In genomic region chr2:84846732-84847131, GRCh38 we compare ENCODE assay signal across 10 cellular contexts. TPM values are rescaled to one million over a fixed set of nuclear protein-coding genes. Genes with fewer than 3 reads are reported as not detected.
DNase-seq lines count a peak whose midpoint lies in the region; ATAC-seq, FAIRE-seq and TF ChIP-seq lines count a peak whose summit lies in the region.
"Had no signal": no experiment of that assay in that cellular context is flagged by ENCODE, and none has a peak within 500 bp of the region (broad histone marks: within the 10 kb centered on the region; RNA-seq: fewer than 3 reads in every experiment).

No MANE protein-coding gene starts in this region.

- H3K27ac ChIP-seq in BLaER1 (peak overlapping the region; percentile 98), astrocyte (ENCODE audit: low read depth, low read length) (no peak overlapping the region)
- H3K27ac ChIP-seq in naive thymus-derived CD4-positive, alpha-beta T cell (ENCODE audit: low read depth, low read length) = peak overlapping the region; percentile 80

- no peak for ATAC-seq in naive thymus-derived CD4-positive, alpha-beta T cell
- ATAC-seq in GM18498 (IDR thresholded peaks at IDR 0.05; ENCODE audit: unreplicated experiment) = no peak

- H3K79me2 ChIP-seq in astrocyte (ENCODE audit: insufficient read depth, low read length) = no peaks in the 10 kb centered on the region

- H3K36me3 Mint-ChIP-seq in astrocyte (ENCODE audit: low read depth, unreplicated experiment) = no peaks in the 10 kb centered on the region
- H3K36me3 Mint-ChIP-seq in naive thymus-derived CD4-positive, alpha-beta T cell = peaks cover 17 to 64% (median 38%) of the 10 kb centered on the region in 5 donors

- H3K27me3 Mint-ChIP-seq in astrocyte (ENCODE audit: low read depth, unreplicated experiment) = peaks cover 10% of the 10 kb centered on the region
- no peaks in the 10 kb centered on the region for H3K27me3 Mint-ChIP-seq in naive thymus-derived CD4-positive, alpha-beta T cell

- H3K9me3 Mint-ChIP-seq in astrocyte (ENCODE audit: unreplicated experiment) = peaks cover 2% of the 10 kb centered on the region
- H3K9me3 Mint-ChIP-seq in naive thymus-derived CD4-positive, alpha-beta T cell = peaks cover 0 to 5% (median 0%) of the 10 kb centered on the region in 11 donors

- TF ChIP-seq CTCF in astrocyte (IDR thresholded peaks at IDR 0.05; ENCODE audit: insufficient read depth, low read depth, low read length) = no peak

- H3K4me1 Mint-ChIP-seq in astrocyte (ENCODE audit: low read depth, unreplicated experiment) = peaks cover 7% of the 10 kb centered on the region
- peaks cover 74 to 100% (median 92%) of the 10 kb centered on the region in 7 donors for H3K4me1 Mint-ChIP-seq in naive thymus-derived CD4-positive, alpha-beta T cell

- H3K4me3 ChIP-seq in BLaER1 (peak overlapping the region; percentile 35), astrocyte (ENCODE audit: insufficient read depth, low read depth, low read length) (no peak overlapping the region)
- peak overlapping the region; percentile 5 for H3K4me3 ChIP-seq in naive thymus-derived CD4-positive, alpha-beta T cell (ENCODE audit: low read length)

- intact Hi-C loops in naive thymus-derived CD4-positive, alpha-beta T cell (cut with micrococcal nuclease) = loop anchor here (1.0 to 5.0 kb wide), 14 partner anchors 9 to 194 kb away; partner anchors contain the start of genes TMSB10 (in 2 of the 2) and TRABD2A (in 1 of the 2)

- no peak overlapping the region for H3K27ac Mint-ChIP-seq in astrocyte (ENCODE audit: unreplicated experiment)
- H3K27ac Mint-ChIP-seq in naive thymus-derived CD4-positive, alpha-beta T cell = peak overlapping the region in 8 of 9 donors; percentile 94 to 99 (median 97)

- peak; percentile 75 for DNase-seq in M059J (ENCODE audit: low read depth)
- DNase-seq in astrocyte (ENCODE audit: low read depth) = peak; percentile 63
- DNase-seq in naive thymus-derived CD4-positive, alpha-beta T cell = no peak
- no peak for DNase-seq in AML-193 (lab: John Stamatoyannopoulos, UW)
- DNase-seq in NCI-H1417 treated with DMSO at 0.1 percent for 48 hours (lab: John Stamatoyannopoulos, UW) = no peak
- no peak for DNase-seq in NCI-H2029 (lab: John Stamatoyannopoulos, UW)
- DNase-seq: NCI-H446 treated with DMSO at 0.1 percent for 48 hours had no signal

- H3K4me1 ChIP-seq in BLaER1 (peaks cover 84% of the 10 kb centered on the region), astrocyte (ENCODE audit: insufficient read depth, low read length) (peaks cover 9% of the 10 kb centered on the region)
- H3K4me1 ChIP-seq in naive thymus-derived CD4-positive, alpha-beta T cell (ENCODE audit: control insufficient read depth in 2 of 2, insufficient read depth in 2 of 2, low read length in 2 of 2) = peaks cover 93 to 98% of the 10 kb centered on the region in 2 donors

- H4K20me1 ChIP-seq in BLaER1 = no peaks in the 10 kb centered on the region
- no peaks in the 10 kb centered on the region for H4K20me1 ChIP-seq in astrocyte (ENCODE audit: insufficient read depth, low read length)

- CTCF ChIA-PET in naive thymus-derived CD4-positive, alpha-beta T cell (lab: Charles Lee) = interaction anchor here (0.6 to 2.6 kb wide), 10 partner anchors 11 to 317 kb away, joined by 3 to 21 read pairs (median 4); partner anchors contain the start of gene TRABD2A

- POLR2A ChIA-PET in naive thymus-derived CD4-positive, alpha-beta T cell (lab: Charles Lee) = interaction anchor here (0.7 to 13.0 kb wide), 22 partner anchors 8 to 194 kb away, joined by 3 to 261 read pairs (median 6); partner anchors contain the start of genes TMSB10 and TRABD2A

- no peak overlapping the region for H3K4me3 Mint-ChIP-seq in astrocyte (ENCODE audit: unreplicated experiment)
- H3K4me3 Mint-ChIP-seq in naive thymus-derived CD4-positive, alpha-beta T cell = peak overlapping the region; percentile 72 to 87 (median 82)

- H3K27me3 ChIP-seq in BLaER1 (no peaks in the 10 kb centered on the region), astrocyte (ENCODE audit: insufficient read depth, low read length) (peaks cover 3% of the 10 kb centered on the region)
- H3K27me3 ChIP-seq in naive thymus-derived CD4-positive, alpha-beta T cell (ENCODE audit: control insufficient read depth in 2 of 2, insufficient read depth in 2 of 2, low read length in 2 of 2) = no peaks in the 10 kb centered on the region

- no peak for FAIRE-seq in astrocyte (lab: Jason Lieb, UNC)
- FAIRE-seq: GM12891 had no signal

- H3K9ac ChIP-seq in BLaER1 (peak overlapping the region; percentile 80), astrocyte (ENCODE audit: low read length) (no peak overlapping the region)

- no peak overlapping the region for H2AFZ ChIP-seq in astrocyte (ENCODE audit: low read depth, low read length)

- peaks cover 25% of the 10 kb centered on the region for H3K9me3 ChIP-seq in BLaER1
- H3K9me3 ChIP-seq in astrocyte (ENCODE audit: insufficient read depth, low read depth, low read length) = no peaks in the 10 kb centered on the region
- no peaks in the 10 kb centered on the region for H3K9me3 ChIP-seq in naive thymus-derived CD4-positive, alpha-beta T cell (ENCODE audit: control insufficient read depth in 2 of 3, low read length in 3 of 3)

- H3K36me3 ChIP-seq in BLaER1 (no peaks in the 10 kb centered on the region), astrocyte (ENCODE audit: insufficient read depth, low read length) (no peaks in the 10 kb centered on the region)
- H3K36me3 ChIP-seq in naive thymus-derived CD4-positive, alpha-beta T cell (ENCODE audit: control insufficient read depth in 2 of 3, insufficient read depth in 3 of 3, low read length in 3 of 3) = peaks cover 0 to 8% (median 0%) of the 10 kb centered on the region in 3 experiments

- H3K4me2 ChIP-seq in BLaER1 = peak overlapping the region; percentile 98
- peak overlapping the region; percentile 24 for H3K4me2 ChIP-seq in astrocyte (ENCODE audit: low read length)

RNA-seq across cellular contexts. Expression of gene TRABD2A, which starts 34.2 kb away (rescaled TPM):
- total RNA-seq in M059J (2014; rRNA removed; shearing (Covaris generic)) = 0.81 and 3.7 TPM in 2 replicates
- total RNA-seq in astrocyte = 2.6 and 3.2 TPM in 2 replicates
- 100 to 1,000 TPM in 4 of 5 experiments, 10 to 100 TPM in 1; 75.0 to 288 (median 182) TPM for total RNA-seq in naive thymus-derived CD4-positive, alpha-beta T cell
- 100 to 1,000 TPM; 119 to 204 TPM for polyA plus RNA-seq in naive thymus-derived CD4-positive, alpha-beta T cell

RNA-seq across cellular contexts. Expression of gene TMSB10, which starts 58.7 kb away (rescaled TPM):
- 7,017 and 9,457 TPM in 2 replicates for total RNA-seq in M059J (2014; rRNA removed; shearing (Covaris generic))
- total RNA-seq in astrocyte = 2,866 and 3,439 TPM in 2 replicates
- 1,000 to 10,000 TPM; 1,492 to 5,756 (median 1,578) TPM for total RNA-seq in naive thymus-derived CD4-positive, alpha-beta T cell
- polyA plus RNA-seq in naive thymus-derived CD4-positive, alpha-beta T cell = 1,000 to 10,000 TPM; 6,721 to 8,256 TPM

Comparison
In these comparisons a context has a peak if more than half of its experiments do, and no peak if none do; other contexts are left out.
1. DNase-seq: peak in M059J (single experiment) and astrocyte (single experiment); none in naive thymus-derived CD4-positive, alpha-beta T cell (0 of 9), AML-193 (0 of 2), NCI-H1417 treated with DMSO at 0.1 percent for 48 hours (single experiment) and NCI-H2029 (single experiment).
2. RNA of gene TRABD2A, which starts 34.2 kb away (total RNA-seq): 75.0 to 288 TPM in naive thymus-derived CD4-positive, alpha-beta T cell; 0.81 to 3.7 TPM in M059J and 2.6 to 3.2 TPM in astrocyte; every median in the first group is over 10 times any median in the second.